In the genomic region with DNA sequence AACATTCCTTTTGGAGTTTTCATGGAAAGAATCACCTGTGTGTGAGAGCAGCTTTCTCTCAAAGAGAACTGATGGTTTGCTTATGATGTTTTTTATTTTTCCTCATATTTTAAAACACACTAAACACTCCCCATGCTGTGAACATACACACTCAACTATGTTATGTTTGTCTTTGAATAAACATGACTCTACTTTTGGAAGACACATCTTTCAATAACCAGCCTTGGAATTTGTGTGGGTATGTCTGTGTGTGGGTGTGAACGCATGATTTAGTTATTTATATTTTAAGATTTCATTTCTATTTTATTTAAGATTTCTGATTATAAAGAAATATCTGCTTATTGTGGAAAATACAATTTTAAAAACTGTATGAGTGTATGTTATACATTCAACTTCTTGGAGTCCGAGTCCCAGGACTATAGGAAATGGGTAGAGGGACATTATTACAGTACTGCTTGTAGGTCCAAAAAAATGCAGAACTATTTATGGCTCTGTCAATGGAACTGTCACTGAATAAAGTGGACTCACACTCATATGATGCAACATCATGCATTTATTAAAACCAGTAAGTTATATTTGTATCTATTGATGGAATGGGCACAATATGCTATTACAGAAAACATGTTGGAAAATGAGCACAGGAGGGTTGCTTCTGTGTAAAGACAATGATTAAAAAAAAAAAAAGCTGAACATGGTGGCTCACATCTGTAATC, we compare ENCODE assay signal across 23 cellular contexts. TPM values are rescaled to one million over a fixed set of nuclear protein-coding genes. Genes with fewer than 3 reads are reported as not detected.
DNase-seq lines count a peak whose midpoint lies in the region; ATAC-seq, FAIRE-seq and TF ChIP-seq lines count a peak whose summit lies in the region.
"Had no signal": no experiment of that assay in that cellular context is flagged by ENCODE, and none has a peak within 500 bp of the region (broad histone marks: within the 10 kb centered on the region; RNA-seq: fewer than 3 reads in every experiment).

No MANE protein-coding gene starts in this region.

- H2AFZ ChIP-seq in SK-N-SH (ENCODE audit: low read depth) (no peak overlapping the region), smooth muscle cell (ENCODE audit: low read depth) (no peak overlapping the region)

- H4K20me1 ChIP-seq in SK-N-SH (ENCODE audit: insufficient read depth) (peaks cover 20% of the 10 kb centered on the region; the same call in 1 of the 2 replicates), smooth muscle cell (ENCODE audit: low read depth) (peaks cover 96% of the 10 kb centered on the region)

- H3K9ac ChIP-seq in SK-N-SH, result no peak overlapping the region
- no peak overlapping the region for H3K9ac ChIP-seq in smooth muscle cell (ENCODE audit: low read depth)
- no peak overlapping the region for H3K9ac ChIP-seq in kidney (ENCODE audit: low read length in 2 of 2)

- H3K9me2 ChIP-seq in SK-N-SH, result no peaks in the 10 kb centered on the region

- H3K4me1 ChIP-seq in SK-N-SH (ENCODE audit: control insufficient read depth in 1 of 2, insufficient read depth in 2 of 2, low read depth in 1 of 2, low read length in 1 of 2), result peaks cover 4 to 14% of the 10 kb centered on the region in 2 experiments; a peak in 3 of 4 replicates
- peaks cover 63% of the 10 kb centered on the region for H3K4me1 ChIP-seq in psoas muscle
- H3K4me1 ChIP-seq in smooth muscle cell (ENCODE audit: low read depth), result no peaks in the 10 kb centered on the region
- peaks cover 3 to 6% of the 10 kb centered on the region in 2 donors for H3K4me1 ChIP-seq in kidney (ENCODE audit: control insufficient read depth in 1 of 2, insufficient read depth in 1 of 2, low read depth in 1 of 2, low read length in 2 of 2)
- H3K4me1 ChIP-seq in CD8-positive, alpha-beta memory T cell (ENCODE audit: insufficient read depth, low read length), result no peaks in the 10 kb centered on the region

- POLR2A ChIA-PET in SK-N-SH (lab: Yijun Ruan, JAX), result no interaction called here
- POLR2A ChIA-PET in CD8-positive, alpha-beta memory T cell (lab: Charles Lee), result no interaction called here

- peak overlapping the region; percentile 67 to 89; a peak in 3 of 4 replicates for H3K27ac ChIP-seq in SK-N-SH (ENCODE audit: low read depth in 2 of 2, low read length in 1 of 2)
- peak overlapping the region; percentile 70 for H3K27ac ChIP-seq in psoas muscle
- peak overlapping the region; percentile 81 for H3K27ac ChIP-seq in smooth muscle cell (ENCODE audit: low read depth)
- no peak overlapping the region for H3K27ac ChIP-seq in kidney (ENCODE audit: low read depth in 2 of 2, low read length in 2 of 2)
- no peak overlapping the region for H3K27ac ChIP-seq in CD8-positive, alpha-beta memory T cell (ENCODE audit: low read depth, low read length)
- H3K27ac ChIP-seq: 22Rv1, RWPE1 had no signal

- H3K4me1 Mint-ChIP-seq in CD8-positive, alpha-beta memory T cell, result no peaks in the 10 kb centered on the region
- H3K4me1 Mint-ChIP-seq: CD14-positive monocyte had no signal

- no peaks in the 10 kb centered on the region for H3K27me3 ChIP-seq in SK-N-SH (ENCODE audit: insufficient read depth)
- H3K27me3 ChIP-seq in psoas muscle (ENCODE audit: insufficient read depth in 3 of 3, low read length in 2 of 3), result no peaks in the 10 kb centered on the region
- H3K27me3 ChIP-seq in smooth muscle cell (ENCODE audit: low read depth), result no peaks in the 10 kb centered on the region
- no peaks in the 10 kb centered on the region for H3K27me3 ChIP-seq in CD8-positive, alpha-beta memory T cell (ENCODE audit: insufficient read depth, low read length, poor library complexity, severe bottlenecking)
- H3K27me3 ChIP-seq: BE2C had no signal

- H3K27me3 Mint-ChIP-seq in CD8-positive, alpha-beta memory T cell, result no peaks in the 10 kb centered on the region

- H3K79me2 ChIP-seq in SK-N-SH (ENCODE audit: insufficient read depth) (peaks cover 58% of the 10 kb centered on the region), smooth muscle cell (ENCODE audit: low read depth) (peaks cover 73% of the 10 kb centered on the region)

- no peak overlapping the region for H3K4me3 Mint-ChIP-seq in CD8-positive, alpha-beta memory T cell
- H3K4me3 Mint-ChIP-seq: CD14-positive monocyte had no signal

- ATAC-seq in SK-N-SH treated with all-trans-retinoic acid at 6 μM for 48 hours, result no peak
- ATAC-seq in psoas muscle, result no peak
- ATAC-seq: HCT116, Panc1 had no signal

- peak overlapping the region; percentile 10; the same call in 1 of the 2 replicates for H3K4me2 ChIP-seq in SK-N-SH
- H3K4me2 ChIP-seq in smooth muscle cell, result peak overlapping the region; percentile 27

- H3K36me3 ChIP-seq in SK-N-SH (replicated peaks in 1 of 2; ENCODE audit: control insufficient read depth in 1 of 2, insufficient read depth in 2 of 2, low read length in 1 of 2), result peaks cover 0 to 11% of the 10 kb centered on the region in 2 experiments
- no peaks in the 10 kb centered on the region for H3K36me3 ChIP-seq in psoas muscle (ENCODE audit: insufficient read depth in 1 of 2, low read depth in 1 of 2)
- no peaks in the 10 kb centered on the region for H3K36me3 ChIP-seq in smooth muscle cell (ENCODE audit: low read depth)
- no peaks in the 10 kb centered on the region for H3K36me3 ChIP-seq in kidney (ENCODE audit: control insufficient read depth in 1 of 2, insufficient read depth in 2 of 2, low read length in 2 of 2)
- H3K36me3 ChIP-seq in CD8-positive, alpha-beta memory T cell (ENCODE audit: insufficient read depth, low read length), result no peaks in the 10 kb centered on the region
- H3K36me3 ChIP-seq: BE2C had no signal

- H3F3A ChIP-seq in SK-N-SH (replicated peaks; ENCODE audit: insufficient read depth) (peaks cover 18% of the 10 kb centered on the region), smooth muscle cell (ENCODE audit: low read depth) (peaks cover 17% of the 10 kb centered on the region)

- 74% methylated on average over 2 of the region's 2 CpGs for WGBS in SK-N-SH (ENCODE audit: low lambda C conversion rate)
- 70 to 88% (median 73%) methylated on average over 2 of the region's 2 CpGs for WGBS in psoas muscle, 3 donors
- WGBS in smooth muscle cell (ENCODE audit: low lambda C conversion rate), result 74% methylated on average over 2 of the region's 2 CpGs

- peaks cover 0 to 5% (median 2%) of the 10 kb centered on the region in 5 donors for H3K9me3 Mint-ChIP-seq in CD8-positive, alpha-beta memory T cell

- no peak overlapping the region for H3K27ac Mint-ChIP-seq in CD8-positive, alpha-beta memory T cell
- H3K27ac Mint-ChIP-seq: CD14-positive monocyte had no signal

- FAIRE-seq in endometrium (lab: Jason Lieb, UNC) (peak; percentile 33), kidney (lab: Jason Lieb, UNC) (no peak)
- FAIRE-seq: GM12892 had no signal

- CTCF ChIA-PET in SK-N-SH (lab: Yijun Ruan, JAX), result no interaction called here
- CTCF ChIA-PET in CD8-positive, alpha-beta memory T cell (lab: Charles Lee), result no interaction called here

- no peak for TF ChIP-seq EP300 in SK-N-SH (IDR thresholded peaks at IDR 0.05; ENCODE audit: borderline replicate concordance in 1 of 2, low read depth in 1 of 2, low read length in 1 of 2)

- TF ChIP-seq RAD21 in SK-N-SH (IDR thresholded peaks at IDR 0.05; ENCODE audit: low read length), result no peak

- H3K4me3 ChIP-seq in SK-N-SH (ENCODE audit: low read depth in 2 of 2, low read length in 1 of 2) (no peak overlapping the region), psoas muscle (no peak overlapping the region), smooth muscle cell (no peak overlapping the region), kidney (ENCODE audit: low read length in 2 of 2) (no peak overlapping the region)
- no peak overlapping the region for H3K4me3 ChIP-seq in CD8-positive, alpha-beta memory T cell (ENCODE audit: low read length)

- DNase-seq in SK-N-SH, result no peak
- DNase-seq in psoas muscle, result no peak
- no peak for DNase-seq in smooth muscle cell (lab: John Stamatoyannopoulos, UW; ENCODE audit: unreplicated experiment)
- DNase-seq in NOMO-1 treated with DMSO at 0.1 percent for 48 hours (lab: John Stamatoyannopoulos, UW; ENCODE audit: unreplicated experiment), result no peak
- DNase-seq in kidney, result no peak
- DNase-seq in CD8-positive, alpha-beta memory T cell, result no peak
- DNase-seq: ACHN, BE2C, Calu3, DMS79 treated with DMSO at 0.1 percent for 48 hours, NCI-H1092, NCI-H1417 treated with DMSO at 0.1 percent for 48 hours, NCI-H1694 treated with DMSO at 0.1 percent for 48 hours, NCI-H226, SHP77 treated with DMSO at 0.1 percent for 48 hours had no signal

- no peaks in the 10 kb centered on the region for H3K9me3 ChIP-seq in SK-N-SH
- H3K9me3 ChIP-seq in psoas muscle, result no peaks in the 10 kb centered on the region
- no peaks in the 10 kb centered on the region for H3K9me3 ChIP-seq in smooth muscle cell (replicated peaks; ENCODE audit: low read depth)
- H3K9me3 ChIP-seq in kidney (ENCODE audit: control insufficient read depth in 1 of 2, low read length in 2 of 2), result no peaks in the 10 kb centered on the region
- no peaks in the 10 kb centered on the region for H3K9me3 ChIP-seq in CD8-positive, alpha-beta memory T cell (ENCODE audit: low read length)
- H3K9me3 ChIP-seq: BE2C had no signal

- TF ChIP-seq CTCF in SK-N-SH (IDR thresholded peaks at IDR 0.05), result no peak
- TF ChIP-seq CTCF in psoas muscle (IDR thresholded peaks at IDR 0.05), result no peak
- no peak for TF ChIP-seq CTCF in smooth muscle cell (IDR thresholded peaks at IDR 0.05; ENCODE audit: borderline replicate concordance, insufficient read depth, poor library complexity, severe bottlenecking)
- TF ChIP-seq CTCF in kidney (IDR thresholded peaks at IDR 0.05; ENCODE audit: borderline replicate concordance, extremely low read depth, insufficient read depth), result no peak

- H3K36me3 Mint-ChIP-seq in CD8-positive, alpha-beta memory T cell, result no peaks in the 10 kb centered on the region
- H3K36me3 Mint-ChIP-seq: CD14-positive monocyte had no signal

- intact Hi-C loops in psoas muscle (cut with DNase I), result loop anchor here (5.0 kb wide), 1 partner anchor 41 kb away; a partner anchor contains a TSS
- intact Hi-C loops in kidney (cut with DNase I), result no loop called here

TF ChIP-seq in SK-N-SH, 30 proteins besides CTCF, POLR2A, EP300 and RAD21 (continues in another document):
- no peak for TF ChIP-seq FOSL2 (IDR thresholded peaks at IDR 0.05; ENCODE audit: borderline replicate concordance, low read depth)

TF ChIP-seq in SK-N-SH treated with all-trans-retinoic acid at 6 μM for 48 hours, 23 proteins besides CTCF, POLR2A, EP300 and RAD21 (continues in another document):
- no peak for TF ChIP-seq ZFP30 (CRISPR knock-in tag; IDR thresholded peaks at IDR 0.05)
- TF ChIP-seq TOX (CRISPR knock-in tag; IDR thresholded peaks at IDR 0.05; ENCODE audit: borderline replicate concordance), result no peak
- no peak for TF ChIP-seq CSDC2 (CRISPR knock-in tag; IDR thresholded peaks at IDR 0.05)

RNA-seq across cellular contexts. Expression of a gene that starts 43.5 kb away (rescaled TPM):
- 7.9 and 10.3 TPM in 2 replicates for polyA plus RNA-seq in SK-N-SH (2012; rRNA removed)
- polyA plus RNA-seq in SK-N-SH (2012; cell fraction: cytosol; rRNA removed), result 13.7 and 14.2 TPM in 2 replicates
- polyA plus RNA-seq in SK-N-SH (2012; cell fraction: nucleus; rRNA removed), result 21.9 and 24.2 TPM in 2 replicates
- total RNA-seq in psoas muscle, result 10 to 100 TPM; 13.2 to 39.3 (median 17.2) TPM
- 10 to 100 TPM in 2 of 3 donors, 1 to 10 TPM in 1; 2.5 to 18.0 (median 13.4) TPM for polyA plus RNA-seq in psoas muscle
- 99.5 and 125 TPM in 2 replicates for total RNA-seq in smooth muscle cell
- polyA plus RNA-seq in smooth muscle cell, result 118 and 128 TPM in 2 replicates
- total RNA-seq in kidney, result 13.2 TPM
- polyA plus RNA-seq in kidney (ENCODE audit: insufficient read depth, low read depth, low replicate concordance), result 9.5 TPM
- not detected for total RNA-seq in CD8-positive, alpha-beta memory T cell
- polyA plus RNA-seq in CD8-positive, alpha-beta memory T cell, result not detected
- total RNA-seq: Calu3 had no signal
- polyA plus RNA-seq: CD14-positive monocyte had no signal

Comparison
In these comparisons a context has a peak if more than half of its experiments do, and no peak if none do; other contexts are left out.
1. H3K27ac ChIP-seq: peak in SK-N-SH (2 of 2), psoas muscle (single experiment) and smooth muscle cell (single experiment); none in kidney (0 of 2) and CD8-positive, alpha-beta memory T cell (single experiment).